ENCODE assay signal across 1 cellular context in genomic region chr17:34389343-34389742, GRCh38.
TF ChIP-seq lines count a peak whose summit lies in the region.

No MANE protein-coding gene starts in this region.

TF ChIP-seq in IMR-90, 13 proteins besides CTCF, POLR2A, EP300 and RAD21:
- TF ChIP-seq CEBPB (IDR thresholded peaks at IDR 0.05; ENCODE audit: low read depth, low read length) = no peak
- TF ChIP-seq RCOR1 (IDR thresholded peaks at IDR 0.05; ENCODE audit: insufficient replicate concordance, low read length) = no peak
- TF ChIP-seq SMC3 (IDR thresholded peaks at IDR 0.05; ENCODE audit: low read depth, low read length) = no peak
- no peak for TF ChIP-seq MXI1 (IDR thresholded peaks at IDR 0.05; ENCODE audit: borderline replicate concordance, low read depth, low read length)
- no peak for TF ChIP-seq NFE2L2 (IDR thresholded peaks at IDR 0.05; ENCODE audit: low read depth, low read length)
- TF ChIP-seq, protein P1, sequence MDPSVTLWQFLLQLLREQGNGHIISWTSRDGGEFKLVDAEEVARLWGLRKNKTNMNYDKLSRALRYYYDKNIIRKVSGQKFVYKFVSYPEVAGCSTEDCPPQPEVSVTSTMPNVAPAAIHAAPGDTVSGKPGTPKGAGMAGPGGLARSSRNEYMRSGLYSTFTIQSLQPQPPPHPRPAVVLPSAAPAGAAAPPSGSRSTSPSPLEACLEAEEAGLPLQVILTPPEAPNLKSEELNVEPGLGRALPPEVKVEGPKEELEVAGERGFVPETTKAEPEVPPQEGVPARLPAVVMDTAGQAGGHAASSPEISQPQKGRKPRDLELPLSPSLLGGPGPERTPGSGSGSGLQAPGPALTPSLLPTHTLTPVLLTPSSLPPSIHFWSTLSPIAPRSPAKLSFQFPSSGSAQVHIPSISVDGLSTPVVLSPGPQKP (IDR thresholded peaks at IDR 0.05; ENCODE audit: borderline replicate concordance, low read depth, low read length) = no peak
- TF ChIP-seq MAZ (IDR thresholded peaks at IDR 0.05; ENCODE audit: borderline replicate concordance, low read depth, low read length) = no peak
- TF ChIP-seq MAFK (IDR thresholded peaks at IDR 0.05; ENCODE audit: low read depth, low read length) = no peak
